In the genomic region with DNA sequence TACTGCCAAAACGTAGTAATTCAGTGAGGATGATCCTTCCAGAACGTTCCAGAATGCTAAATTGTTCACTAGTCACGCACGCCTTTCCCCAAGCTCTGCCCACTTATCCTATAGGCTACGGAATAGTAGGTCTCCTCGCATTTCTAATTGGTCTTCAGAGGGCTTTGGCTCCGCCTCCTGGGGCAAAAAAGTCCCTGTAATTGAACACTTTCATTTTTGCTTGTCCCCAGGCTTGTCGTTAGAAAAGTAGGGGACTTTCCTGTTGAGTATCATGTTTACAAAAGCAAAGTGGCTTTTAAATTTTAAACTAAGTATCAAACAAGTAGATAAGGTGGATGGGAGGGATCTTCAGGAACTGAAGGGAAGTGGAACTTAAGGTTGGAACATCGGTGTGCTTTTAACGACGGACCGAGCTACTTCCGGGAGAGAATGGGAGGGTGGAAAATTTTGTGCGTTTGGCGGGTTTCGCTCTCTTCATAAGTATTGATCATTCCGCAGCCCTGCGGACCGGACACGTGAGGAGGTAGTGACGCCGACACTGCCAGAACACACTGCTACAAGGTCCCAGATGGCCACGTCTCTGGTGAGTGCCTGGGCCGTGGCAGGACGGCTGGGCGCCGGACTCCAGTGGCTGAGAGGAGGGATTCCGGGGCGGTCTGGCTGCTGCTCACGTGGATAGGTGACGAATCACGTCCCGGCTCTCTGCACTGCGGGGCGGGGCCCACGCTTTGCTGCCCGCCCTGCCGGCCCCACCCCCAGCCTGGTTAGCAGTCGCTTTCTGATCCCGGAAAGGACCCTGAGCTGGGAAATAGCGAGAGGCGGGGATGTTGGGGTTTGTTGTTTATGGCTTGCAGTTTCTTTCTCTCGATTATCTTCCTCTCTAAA, we compare ENCODE assay signal across 8 cellular contexts.
DNase-seq lines count a peak whose midpoint lies in the region; ATAC-seq and TF ChIP-seq lines count a peak whose summit lies in the region.

NXT2 (plus strand) TSS at position 406 of the 885 bp plus-strand sequence; CDS start at position 569, 163 bp downstream.

- no peaks in the 10 kb centered on the region for H4K20me1 ChIP-seq in BLaER1

- DNase-seq in NCI-H524 treated with DMSO at 0.1 percent for 48 hours (lab: John Stamatoyannopoulos, UW) (peak; percentile 67), choroid plexus epithelial cell (ENCODE audit: low read depth) (peak; percentile 95), kidney glomerular epithelial cell (lab: John Stamatoyannopoulos, UW) (peak; percentile 71)
- peak; percentile 81 to 85 for DNase-seq in activated CD4-positive, alpha-beta T cell treated with anti-CD3 and anti-CD28 coated beads for 4 hours
- DNase-seq in stimulated activated CD4-positive, alpha-beta T cell treated with anti-CD3 and anti-CD28 coated beads, Interleukin-15, amount 100 ng/mL, for 48 hours (ENCODE audit: low read depth in 2 of 2): peak; percentile 72 to 73

- ATAC-seq in GM19324 (IDR thresholded peaks at IDR 0.05; ENCODE audit: low FRiP score, unreplicated experiment) (peak; percentile 99), HG03460 (IDR thresholded peaks at IDR 0.05; ENCODE audit: unreplicated experiment) (peak; percentile 96)

- TF ChIP-seq CTCF in choroid plexus epithelial cell (conservative IDR thresholded peaks at IDR 0.05; ENCODE audit: low read depth, low read length): no peak

- peaks cover 6% of the 10 kb centered on the region; the same call in 1 of the 2 replicates for H3K27me3 ChIP-seq in BLaER1

- H3K4me2 ChIP-seq in BLaER1: peak within 1 kb of the TSS; percentile 57

- no peaks in the 10 kb centered on the region for H3K36me3 ChIP-seq in BLaER1

- H3K9me3 ChIP-seq in BLaER1: no peaks in the 10 kb centered on the region

- H3K9ac ChIP-seq in BLaER1: peak within 1 kb of the TSS; percentile 77

- H3K4me1 ChIP-seq in BLaER1: peaks cover 5% of the 10 kb centered on the region; the same call in 1 of the 2 replicates

- H3K27ac ChIP-seq in BLaER1: peak within 1 kb of the TSS; percentile 74

- peak within 1 kb of the TSS; percentile 67 for H3K4me3 ChIP-seq in BLaER1
- H3K4me3 ChIP-seq in choroid plexus epithelial cell (ENCODE audit: low read depth, low read length): peak within 1 kb of the TSS; percentile 73

Comparison
In these comparisons a context has a peak if more than half of its experiments do, and no peak if none do; other contexts are left out.
1. Peak in every context shown above with its lines: DNase-seq, ATAC-seq, H3K4me3 ChIP-seq and H3K27ac ChIP-seq.